ENCODE assay signal across 13 cellular contexts in genomic region chr1:173405758-173406344, GRCh38.
DNase-seq lines count a peak whose midpoint lies in the region; ATAC-seq and TF ChIP-seq lines count a peak whose summit lies in the region.
"Had no signal": no experiment of that assay in that cellular context is flagged by ENCODE, and none has a peak within 500 bp of the region (broad histone marks: within the 10 kb centered on the region; RNA-seq: fewer than 3 reads in every experiment).

No MANE protein-coding gene starts in this region.

- no peaks in the 10 kb centered on the region for H3K9me3 ChIP-seq in breast epithelium
- H3K9me3 ChIP-seq in OCI-LY7 (ENCODE audit: low read length): peaks cover 8% of the 10 kb centered on the region; the same call in 1 of the 2 replicates

- H3K4me3 Mint-ChIP-seq in MCF 10A (ENCODE audit: unreplicated experiment): no peak overlapping the region
- no peak overlapping the region for H3K4me3 Mint-ChIP-seq in stimulated activated memory B cell treated with anti-CD40 and anti-IgM and Interleukin-4, amounts not matched to agents 10 μg/mL and 1 μg/mL and 100 μg/mL, for 72 hours

- DNase-seq in MCF 10A (ENCODE audit: unreplicated experiment) (peak; percentile 88), breast epithelium (ENCODE audit: low spot score in 2 of 2) (no peak), OCI-LY7 (ENCODE audit: low spot score) (no peak), LoVo (ENCODE audit: low spot score) (no peak), NCI-H146 treated with DMSO at 0.1 percent for 48 hours (lab: John Stamatoyannopoulos, UW; ENCODE audit: unreplicated experiment) (no peak)
- DNase-seq: activated CD4-positive, alpha-beta T cell treated with anti-CD3 and anti-CD28 coated beads, Interleukin-2, amount 50 U/mL, for 4 hours; AML-193; NCI-H1105 had no signal

- no peaks in the 10 kb centered on the region for H3K27me3 ChIP-seq in breast epithelium

- TF ChIP-seq POLR2A in breast epithelium (IDR thresholded peaks at IDR 0.05): no peak

- H3K27me3 Mint-ChIP-seq in MCF 10A (ENCODE audit: insufficient read depth, unreplicated experiment): no peaks in the 10 kb centered on the region
- H3K27me3 Mint-ChIP-seq in stimulated activated memory B cell treated with anti-CD40 and anti-IgM and Interleukin-4, amounts not matched to agents 10 μg/mL and 1 μg/mL and 100 μg/mL, for 72 hours: no peaks in the 10 kb centered on the region

- intact Hi-C loops in MCF 10A (cut with micrococcal nuclease): loop anchor here (5.0 kb wide), 2 partner anchors 149 to 579 kb away; no protein-coding TSS in a partner anchor
- intact Hi-C loops in breast epithelium (cut with DNase I; ENCODE audit: low total_unique reads): no loop called here
- intact Hi-C loops in OCI-LY7 (cut with micrococcal nuclease; ENCODE audit: unreplicated experiment): no loop called here

- H3K36me3 ChIP-seq in breast epithelium (no peaks in the 10 kb centered on the region), OCI-LY7 (ENCODE audit: insufficient read depth, low read length) (peaks cover 18% of the 10 kb centered on the region)

- no peaks in the 10 kb centered on the region for H3K79me2 ChIP-seq in OCI-LY7 (ENCODE audit: insufficient read depth, low read depth, low read length)

- H3K4me1 ChIP-seq in breast epithelium (no peaks in the 10 kb centered on the region), OCI-LY7 (ENCODE audit: insufficient read depth, low read length, poor library complexity, severe bottlenecking) (peaks cover 83% of the 10 kb centered on the region)

- no peaks in the 10 kb centered on the region for H3K9me3 Mint-ChIP-seq in MCF 10A (ENCODE audit: unreplicated experiment)
- H3K9me3 Mint-ChIP-seq in stimulated activated memory B cell treated with anti-CD40 and anti-IgM and Interleukin-4, amounts not matched to agents 10 μg/mL and 1 μg/mL and 100 μg/mL, for 72 hours: peaks cover 4% of the 10 kb centered on the region
- H3K9me3 Mint-ChIP-seq: activated naive CD4-positive, alpha-beta T cell treated with anti-CD3 and anti-CD28 coated beads, Interleukin-2, amount 50 U/mL, for 72 hours; dendritic cell treated with granulocyte-macrophage colony-stimulating factor and Interleukin-4, amounts not matched to agents 40 ng/mL and 50 ng/mL, for 4 days had no signal

- CTCF ChIA-PET in MCF 10A (lab: Yijun Ruan, JAX): interaction anchor here (0.5 to 3.3 kb wide), 14 partner anchors 8 to 812 kb away, joined by 3 to 25 read pairs (median 4); no protein-coding TSS in a partner anchor
- CTCF ChIA-PET in OCI-LY7 (lab: Charles Lee; ENCODE audit: unreplicated experiment): no interaction called here

- BruUV-seq in MCF 10A (replicated peaks; lab: Mats Ljungman, UMichigan): no TSS peak
- no TSS peak for BruUV-seq in OCI-LY7 (replicated peaks; lab: Mats Ljungman, UMichigan)

- H3K27ac Mint-ChIP-seq in MCF 10A (ENCODE audit: low read depth, unreplicated experiment): peak overlapping the region; percentile 93
- peak overlapping the region; percentile 96 for H3K27ac Mint-ChIP-seq in stimulated activated memory B cell treated with anti-CD40 and anti-IgM and Interleukin-4, amounts not matched to agents 10 μg/mL and 1 μg/mL and 100 μg/mL, for 72 hours

- TF ChIP-seq CTCF in MCF 10A (IDR thresholded peaks at IDR 0.05; ENCODE audit: unreplicated experiment) (no peak), breast epithelium (IDR thresholded peaks at IDR 0.05) (no peak), OCI-LY7 (conservative IDR thresholded peaks at IDR 0.05; ENCODE audit: low read length) (no peak)

- no peaks in the 10 kb centered on the region for H3K9me2 ChIP-seq in OCI-LY7 (ENCODE audit: insufficient read depth, low read length)

- H2AFZ ChIP-seq in OCI-LY7 (ENCODE audit: low read length): no peak overlapping the region

- no peaks in the 10 kb centered on the region for H4K20me1 ChIP-seq in OCI-LY7 (ENCODE audit: insufficient read depth, low read length)

- no peak overlapping the region for H3K4me3 ChIP-seq in breast epithelium
- no peak overlapping the region for H3K4me3 ChIP-seq in OCI-LY7 (ENCODE audit: low read depth, low read length, poor library complexity, severe bottlenecking)

- peaks cover 5% of the 10 kb centered on the region for H3K36me3 Mint-ChIP-seq in MCF 10A (ENCODE audit: insufficient read depth, unreplicated experiment)
- H3K36me3 Mint-ChIP-seq in stimulated activated memory B cell treated with anti-CD40 and anti-IgM and Interleukin-4, amounts not matched to agents 10 μg/mL and 1 μg/mL and 100 μg/mL, for 72 hours: peaks cover 15% of the 10 kb centered on the region
- H3K36me3 Mint-ChIP-seq: activated naive CD4-positive, alpha-beta T cell treated with anti-CD3 and anti-CD28 coated beads, Interleukin-2, amount 50 U/mL, for 72 hours had no signal

- POLR2A ChIA-PET in MCF 10A (lab: Yijun Ruan, JAX): interaction anchor here (0.6 to 1.9 kb wide), 9 partner anchors 14 to 776 kb away, joined by 3 to 6 read pairs (median 4); partner anchors contain the start of genes GAS5, KLHL20, PRDX6 and ZBTB37
- POLR2A ChIA-PET in OCI-LY7 (lab: Charles Lee): interaction anchor here (0.7 to 3.3 kb wide), 5 partner anchors 9 to 129 kb away, joined by 3 to 22 read pairs (median 3); no protein-coding TSS in a partner anchor

- ATAC-seq in esophagus mucosa: peak; percentile 82
- ATAC-seq in stimulated activated memory B cell treated with anti-CD40 and anti-IgM and Interleukin-4, amounts not matched to agents 10 μg/mL and 1 μg/mL and 100 μg/mL, for 72 hours: no peak
- no peak for ATAC-seq in HG02852 (IDR thresholded peaks at IDR 0.05; ENCODE audit: unreplicated experiment)

- peaks cover 25% of the 10 kb centered on the region for H3K4me1 Mint-ChIP-seq in MCF 10A (ENCODE audit: insufficient read depth, unreplicated experiment)
- H3K4me1 Mint-ChIP-seq in stimulated activated memory B cell treated with anti-CD40 and anti-IgM and Interleukin-4, amounts not matched to agents 10 μg/mL and 1 μg/mL and 100 μg/mL, for 72 hours: peaks cover 67% of the 10 kb centered on the region

- H3K27ac ChIP-seq in breast epithelium (peak overlapping the region in 1 of 2 donors; percentile 34), OCI-LY7 (ENCODE audit: low read depth, low read length, poor library complexity, severe bottlenecking) (peak overlapping the region; percentile 9)

- peak overlapping the region; percentile 99 for H3K4me2 ChIP-seq in OCI-LY7 (ENCODE audit: low read length)
